Comparison of ENCODE assay signal across 12 cellular contexts in the genomic region with DNA sequence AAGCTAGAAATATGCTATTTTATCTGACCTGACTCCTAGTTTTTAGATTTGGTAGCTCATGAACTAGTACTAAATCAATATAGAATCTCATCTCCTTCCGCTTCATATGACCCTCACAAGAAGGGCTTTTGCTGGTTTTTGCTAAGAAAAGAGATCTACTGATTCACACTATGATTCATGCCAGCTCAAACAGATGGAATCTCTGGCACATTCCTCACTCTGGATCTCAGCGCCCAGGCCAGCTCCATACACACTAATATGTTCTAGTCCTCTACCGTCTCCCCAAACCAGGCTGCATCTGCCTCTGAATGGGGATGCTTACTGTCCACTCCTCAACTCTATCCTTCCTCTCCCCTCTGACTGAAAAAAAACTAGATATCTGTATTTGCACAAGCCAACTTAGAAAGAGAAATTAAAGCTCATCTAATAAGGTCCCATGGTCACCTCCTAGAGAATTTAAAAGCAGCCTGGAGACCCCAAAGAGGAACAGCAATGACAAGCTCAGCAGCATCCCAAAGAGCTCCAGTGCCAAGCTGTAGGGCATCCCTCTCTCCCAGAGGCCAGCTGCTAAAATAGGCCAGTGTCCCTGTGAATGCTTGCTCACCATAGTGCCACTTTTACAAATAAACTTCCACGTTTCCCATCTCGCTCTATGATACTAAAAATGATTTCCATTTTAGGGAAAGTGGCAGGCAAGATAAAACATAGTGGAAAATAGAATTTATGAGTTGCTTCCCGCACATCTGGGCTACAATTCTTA.
DNase-seq lines count a peak whose midpoint lies in the region; ATAC-seq and TF ChIP-seq lines count a peak whose summit lies in the region.
"Had no signal": no experiment of that assay in that cellular context is flagged by ENCODE, and none has a peak within 500 bp of the region (broad histone marks: within the 10 kb centered on the region; RNA-seq: fewer than 3 reads in every experiment).

No MANE protein-coding gene starts in this region.

- no peak overlapping the region for H4K91ac ChIP-seq in neuronal stem cell (ENCODE audit: low read depth, low read length, poor library complexity)

- no peaks in the 10 kb centered on the region for H3K4me1 Mint-ChIP-seq in activated T-helper 1 cell treated with anti-CD3 and anti-CD28 coated beads, Interleukin-12 subunit alpha, Interleukin-12 subunit beta, Interleukin-2, Interleukin-4 antibody, amounts not matched to agents 30 ng/mL and 10 ng/mL and 1 ng/mL, durations not matched to agents 14 hours and 24 hours and 36 hours (ENCODE audit: low read depth)

- no peak overlapping the region for H2BK15ac ChIP-seq in neuronal stem cell (ENCODE audit: low read length)

- DNase-seq in HCEC 1CT (peak; percentile 98), amniotic epithelial cell (ENCODE audit: low read depth) (peak; percentile 87), glomerular endothelial cell (ENCODE audit: extremely low read depth, low read depth, low spot score) (peak; percentile 56), smooth muscle cell (lab: John Stamatoyannopoulos, UW; ENCODE audit: unreplicated experiment) (no peak), neuronal stem cell (ENCODE audit: low spot score) (no peak)
- no peak for DNase-seq in activated T-helper 1 cell treated with anti-CD3 and anti-CD28 coated beads, Interleukin-12 subunit alpha, Interleukin-12 subunit beta, Interleukin-2, Interleukin-4 antibody, amounts not matched to agents 30 ng/mL and 10 ng/mL and 1 ng/mL, durations not matched to agents 14 hours and 24 hours and 36 hours (ENCODE audit: low spot score)
- DNase-seq in stimulated activated CD4-positive, alpha-beta T cell treated with anti-CD3 and anti-CD28 coated beads, Interleukin-15, amount 100 ng/mL, for 24 hours, result no peak
- DNase-seq: GOT3; pancreas; stimulated activated naive CD8-positive, alpha-beta T cell treated with anti-CD3 and anti-CD28 coated beads, Interleukin-15, Interleukin-2, amounts not matched to agents 100 U/mL and 50 U/mL, for 24 hours had no signal

- no peaks in the 10 kb centered on the region for H3K79me1 ChIP-seq in neuronal stem cell (ENCODE audit: low read depth, low read length)

- intact Hi-C loops in activated T-helper 1 cell treated with anti-CD3 and anti-CD28 coated beads, Interleukin-12 subunit alpha, Interleukin-12 subunit beta, Interleukin-2, Interleukin-4 antibody, amounts not matched to agents 30 ng/mL and 10 ng/mL and 1 ng/mL, durations not matched to agents 14 hours and 24 hours and 36 hours (cut with micrococcal nuclease), result no loop called here

- peak overlapping the region; percentile 62 for H3K4me2 ChIP-seq in smooth muscle cell
- no peak overlapping the region for H3K4me2 ChIP-seq in neuronal stem cell (ENCODE audit: insufficient read depth, low read length, poor library complexity, severe bottlenecking)
- H3K4me2 ChIP-seq: KMS-11 had no signal

- 48% methylated on average over 6 of the region's 6 CpGs for WGBS in smooth muscle cell (ENCODE audit: low lambda C conversion rate)
- WGBS in neuronal stem cell (ENCODE audit: extremely low coverage in 2 of 2, insufficient read length in 2 of 2, insufficient replicate concordance in 1 of 2), 2 donors, result no CpG with 5 or more reads among the region's 6 CpGs

- ATAC-seq in HG02852 (IDR thresholded peaks at IDR 0.05; ENCODE audit: unreplicated experiment), result no peak
- ATAC-seq: pancreas; stimulated activated naive CD8-positive, alpha-beta T cell treated with anti-CD3 and anti-CD28 coated beads, Interleukin-15, Interleukin-2, amounts not matched to agents 100 U/mL and 50 U/mL, for 24 hours had no signal

- no peak overlapping the region for H3K4ac ChIP-seq in neuronal stem cell (ENCODE audit: low read length)

- no peaks in the 10 kb centered on the region for H3K27me3 ChIP-seq in smooth muscle cell (ENCODE audit: low read depth)
- no peaks in the 10 kb centered on the region for H3K27me3 ChIP-seq in neuronal stem cell (ENCODE audit: control insufficient read depth in 3 of 3, insufficient read depth in 3 of 3, low read depth in 1 of 3, low read length in 3 of 3)
- H3K27me3 ChIP-seq: pancreas had no signal

- peak overlapping the region; percentile 87 for H3K27ac ChIP-seq in smooth muscle cell (ENCODE audit: low read depth)
- H3K27ac ChIP-seq in neuronal stem cell (replicated peaks; ENCODE audit: low read length), result no peak overlapping the region
- H3K27ac ChIP-seq: KMS-11, pancreas had no signal

- peaks cover 4% of the 10 kb centered on the region for H3K27me3 Mint-ChIP-seq in activated T-helper 1 cell treated with anti-CD3 and anti-CD28 coated beads, Interleukin-12 subunit alpha, Interleukin-12 subunit beta, Interleukin-2, Interleukin-4 antibody, amounts not matched to agents 30 ng/mL and 10 ng/mL and 1 ng/mL, durations not matched to agents 14 hours and 24 hours and 36 hours (ENCODE audit: insufficient read depth)

- no peak overlapping the region for H4K8ac ChIP-seq in neuronal stem cell (ENCODE audit: low read depth, low read length)

- H2AFZ ChIP-seq in smooth muscle cell (ENCODE audit: low read depth) (no peak overlapping the region), neuronal stem cell (ENCODE audit: low read length) (no peak overlapping the region)

- no peak overlapping the region for H3K4me3 Mint-ChIP-seq in activated T-helper 1 cell treated with anti-CD3 and anti-CD28 coated beads, Interleukin-12 subunit alpha, Interleukin-12 subunit beta, Interleukin-2, Interleukin-4 antibody, amounts not matched to agents 30 ng/mL and 10 ng/mL and 1 ng/mL, durations not matched to agents 14 hours and 24 hours and 36 hours

- H3K9ac ChIP-seq in smooth muscle cell (ENCODE audit: low read depth), result peak overlapping the region; percentile 12
- no peak overlapping the region for H3K9ac ChIP-seq in neuronal stem cell (ENCODE audit: low read depth, low read length, poor library complexity)
- H3K9ac ChIP-seq: KMS-11 had no signal

- H3K18ac ChIP-seq in neuronal stem cell (ENCODE audit: low read length), result no peak overlapping the region

- H2BK120ac ChIP-seq in neuronal stem cell (ENCODE audit: low read depth, low read length), result no peak overlapping the region

- H3K36me3 ChIP-seq in smooth muscle cell (ENCODE audit: low read depth) (no peaks in the 10 kb centered on the region), neuronal stem cell (replicated peaks in 1 of 2; ENCODE audit: control insufficient read depth in 2 of 2, insufficient read depth in 2 of 2, low read length in 2 of 2) (peaks cover 0 to 3% of the 10 kb centered on the region in 2 donors)
- H3K36me3 ChIP-seq: pancreas had no signal

- H3F3A ChIP-seq in smooth muscle cell (ENCODE audit: low read depth), result no peaks in the 10 kb centered on the region

- H3K27ac Mint-ChIP-seq in activated T-helper 1 cell treated with anti-CD3 and anti-CD28 coated beads, Interleukin-12 subunit alpha, Interleukin-12 subunit beta, Interleukin-2, Interleukin-4 antibody, amounts not matched to agents 30 ng/mL and 10 ng/mL and 1 ng/mL, durations not matched to agents 14 hours and 24 hours and 36 hours, result no peak overlapping the region

- no peak overlapping the region for H3K14ac ChIP-seq in neuronal stem cell (ENCODE audit: low read length)

- no peaks in the 10 kb centered on the region for H4K20me1 ChIP-seq in smooth muscle cell (ENCODE audit: low read depth)

- H3K23ac ChIP-seq in neuronal stem cell (ENCODE audit: low read depth, low read length, poor library complexity), result no peak overlapping the region

- H3K4me1 ChIP-seq in smooth muscle cell (ENCODE audit: low read depth), result peaks cover 13% of the 10 kb centered on the region
- H3K4me1 ChIP-seq in neuronal stem cell (ENCODE audit: control insufficient read depth in 2 of 2, insufficient read depth in 1 of 2, low read depth in 1 of 2, low read length in 2 of 2), result no peaks in the 10 kb centered on the region
- H3K4me1 ChIP-seq: pancreas had no signal

- H3K9me3 ChIP-seq in smooth muscle cell (replicated peaks; ENCODE audit: low read depth), result no peaks in the 10 kb centered on the region
- H3K9me3 ChIP-seq in neuronal stem cell (replicated peaks in 1 of 2; ENCODE audit: control insufficient read depth in 2 of 2, insufficient read depth in 1 of 2, low read depth in 1 of 2, low read length in 2 of 2), result no peaks in the 10 kb centered on the region
- H3K9me3 ChIP-seq: pancreas had no signal

- peaks cover 20% of the 10 kb centered on the region for H3K79me2 ChIP-seq in smooth muscle cell (ENCODE audit: low read depth)

- H2BK12ac ChIP-seq in neuronal stem cell (ENCODE audit: low read length), result no peak overlapping the region

- H2AK5ac ChIP-seq in neuronal stem cell (ENCODE audit: low read depth, low read length), result no peak overlapping the region

- TF ChIP-seq CTCF in smooth muscle cell (IDR thresholded peaks at IDR 0.05; ENCODE audit: borderline replicate concordance, insufficient read depth, poor library complexity, severe bottlenecking), result no peak

- H3K36me3 Mint-ChIP-seq in activated T-helper 1 cell treated with anti-CD3 and anti-CD28 coated beads, Interleukin-12 subunit alpha, Interleukin-12 subunit beta, Interleukin-2, Interleukin-4 antibody, amounts not matched to agents 30 ng/mL and 10 ng/mL and 1 ng/mL, durations not matched to agents 14 hours and 24 hours and 36 hours (ENCODE audit: low read depth), result no peaks in the 10 kb centered on the region

- H2BK5ac ChIP-seq in neuronal stem cell (ENCODE audit: low read length), result no peak overlapping the region

- H3K4me3 ChIP-seq in smooth muscle cell (no peak overlapping the region), neuronal stem cell (ENCODE audit: low read length in 2 of 2) (no peak overlapping the region)
- H3K4me3 ChIP-seq: pancreas had no signal

- no peaks in the 10 kb centered on the region for H3K9me3 Mint-ChIP-seq in activated T-helper 1 cell treated with anti-CD3 and anti-CD28 coated beads, Interleukin-12 subunit alpha, Interleukin-12 subunit beta, Interleukin-2, Interleukin-4 antibody, amounts not matched to agents 30 ng/mL and 10 ng/mL and 1 ng/mL, durations not matched to agents 14 hours and 24 hours and 36 hours

Comparison
In these comparisons a context has a peak if more than half of its experiments do, and no peak if none do; other contexts are left out.
1. DNase-seq: peak in HCEC 1CT (single experiment), amniotic epithelial cell (single experiment) and glomerular endothelial cell (single experiment); none in smooth muscle cell (single experiment), activated T-helper 1 cell treated with anti-CD3 and anti-CD28 coated beads, Interleukin-12 subunit alpha, Interleukin-12 subunit beta, Interleukin-2, Interleukin-4 antibody, amounts not matched to agents 30 ng/mL and 10 ng/mL and 1 ng/mL, durations not matched to agents 14 hours and 24 hours and 36 hours (single experiment), stimulated activated CD4-positive, alpha-beta T cell treated with anti-CD3 and anti-CD28 coated beads, Interleukin-15, amount 100 ng/mL, for 24 hours (single experiment) and neuronal stem cell (single experiment).